In the genomic region with DNA sequence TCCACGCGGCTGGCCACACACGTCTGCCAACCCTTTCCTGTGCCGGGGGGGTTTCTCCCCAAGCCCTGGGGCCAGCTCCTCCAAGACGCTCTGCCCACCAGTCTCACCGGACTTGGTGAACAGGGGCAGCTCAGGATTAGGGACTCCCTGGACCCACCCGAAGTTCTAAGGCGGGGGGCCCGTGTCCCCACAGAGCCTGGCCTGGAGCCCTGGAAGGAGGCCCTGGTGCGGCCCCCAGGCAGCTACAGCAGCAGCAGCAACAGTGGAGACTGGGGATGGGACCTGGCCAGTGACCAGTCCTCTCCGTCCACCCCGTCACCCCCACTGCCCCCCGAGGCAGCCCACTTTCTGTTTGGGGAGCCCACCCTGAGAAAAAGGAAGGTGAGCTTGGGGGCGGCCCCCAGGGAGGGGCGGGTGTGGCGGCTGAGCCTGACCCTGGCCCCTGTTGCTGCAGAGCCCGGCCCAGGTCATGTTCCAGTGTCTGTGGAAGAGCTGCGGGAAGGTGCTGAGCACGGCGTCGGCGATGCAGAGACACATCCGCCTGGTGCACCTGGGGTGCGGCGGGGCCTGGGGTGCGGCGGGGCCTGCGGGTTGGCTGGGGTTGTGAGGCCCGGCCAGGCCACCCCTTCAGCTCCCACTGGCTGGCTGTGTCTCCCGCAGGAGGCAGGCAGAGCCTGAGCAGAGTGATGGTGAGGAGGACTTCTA, we compare ENCODE assay signal across 1 cellular context.
TF ChIP-seq lines count a peak whose summit lies in the region.

No MANE protein-coding gene starts in this region.

TF ChIP-seq in GM23338, 12 proteins besides CTCF, POLR2A, EP300 and RAD21 (continued from another document):
- TF ChIP-seq, protein P1, sequence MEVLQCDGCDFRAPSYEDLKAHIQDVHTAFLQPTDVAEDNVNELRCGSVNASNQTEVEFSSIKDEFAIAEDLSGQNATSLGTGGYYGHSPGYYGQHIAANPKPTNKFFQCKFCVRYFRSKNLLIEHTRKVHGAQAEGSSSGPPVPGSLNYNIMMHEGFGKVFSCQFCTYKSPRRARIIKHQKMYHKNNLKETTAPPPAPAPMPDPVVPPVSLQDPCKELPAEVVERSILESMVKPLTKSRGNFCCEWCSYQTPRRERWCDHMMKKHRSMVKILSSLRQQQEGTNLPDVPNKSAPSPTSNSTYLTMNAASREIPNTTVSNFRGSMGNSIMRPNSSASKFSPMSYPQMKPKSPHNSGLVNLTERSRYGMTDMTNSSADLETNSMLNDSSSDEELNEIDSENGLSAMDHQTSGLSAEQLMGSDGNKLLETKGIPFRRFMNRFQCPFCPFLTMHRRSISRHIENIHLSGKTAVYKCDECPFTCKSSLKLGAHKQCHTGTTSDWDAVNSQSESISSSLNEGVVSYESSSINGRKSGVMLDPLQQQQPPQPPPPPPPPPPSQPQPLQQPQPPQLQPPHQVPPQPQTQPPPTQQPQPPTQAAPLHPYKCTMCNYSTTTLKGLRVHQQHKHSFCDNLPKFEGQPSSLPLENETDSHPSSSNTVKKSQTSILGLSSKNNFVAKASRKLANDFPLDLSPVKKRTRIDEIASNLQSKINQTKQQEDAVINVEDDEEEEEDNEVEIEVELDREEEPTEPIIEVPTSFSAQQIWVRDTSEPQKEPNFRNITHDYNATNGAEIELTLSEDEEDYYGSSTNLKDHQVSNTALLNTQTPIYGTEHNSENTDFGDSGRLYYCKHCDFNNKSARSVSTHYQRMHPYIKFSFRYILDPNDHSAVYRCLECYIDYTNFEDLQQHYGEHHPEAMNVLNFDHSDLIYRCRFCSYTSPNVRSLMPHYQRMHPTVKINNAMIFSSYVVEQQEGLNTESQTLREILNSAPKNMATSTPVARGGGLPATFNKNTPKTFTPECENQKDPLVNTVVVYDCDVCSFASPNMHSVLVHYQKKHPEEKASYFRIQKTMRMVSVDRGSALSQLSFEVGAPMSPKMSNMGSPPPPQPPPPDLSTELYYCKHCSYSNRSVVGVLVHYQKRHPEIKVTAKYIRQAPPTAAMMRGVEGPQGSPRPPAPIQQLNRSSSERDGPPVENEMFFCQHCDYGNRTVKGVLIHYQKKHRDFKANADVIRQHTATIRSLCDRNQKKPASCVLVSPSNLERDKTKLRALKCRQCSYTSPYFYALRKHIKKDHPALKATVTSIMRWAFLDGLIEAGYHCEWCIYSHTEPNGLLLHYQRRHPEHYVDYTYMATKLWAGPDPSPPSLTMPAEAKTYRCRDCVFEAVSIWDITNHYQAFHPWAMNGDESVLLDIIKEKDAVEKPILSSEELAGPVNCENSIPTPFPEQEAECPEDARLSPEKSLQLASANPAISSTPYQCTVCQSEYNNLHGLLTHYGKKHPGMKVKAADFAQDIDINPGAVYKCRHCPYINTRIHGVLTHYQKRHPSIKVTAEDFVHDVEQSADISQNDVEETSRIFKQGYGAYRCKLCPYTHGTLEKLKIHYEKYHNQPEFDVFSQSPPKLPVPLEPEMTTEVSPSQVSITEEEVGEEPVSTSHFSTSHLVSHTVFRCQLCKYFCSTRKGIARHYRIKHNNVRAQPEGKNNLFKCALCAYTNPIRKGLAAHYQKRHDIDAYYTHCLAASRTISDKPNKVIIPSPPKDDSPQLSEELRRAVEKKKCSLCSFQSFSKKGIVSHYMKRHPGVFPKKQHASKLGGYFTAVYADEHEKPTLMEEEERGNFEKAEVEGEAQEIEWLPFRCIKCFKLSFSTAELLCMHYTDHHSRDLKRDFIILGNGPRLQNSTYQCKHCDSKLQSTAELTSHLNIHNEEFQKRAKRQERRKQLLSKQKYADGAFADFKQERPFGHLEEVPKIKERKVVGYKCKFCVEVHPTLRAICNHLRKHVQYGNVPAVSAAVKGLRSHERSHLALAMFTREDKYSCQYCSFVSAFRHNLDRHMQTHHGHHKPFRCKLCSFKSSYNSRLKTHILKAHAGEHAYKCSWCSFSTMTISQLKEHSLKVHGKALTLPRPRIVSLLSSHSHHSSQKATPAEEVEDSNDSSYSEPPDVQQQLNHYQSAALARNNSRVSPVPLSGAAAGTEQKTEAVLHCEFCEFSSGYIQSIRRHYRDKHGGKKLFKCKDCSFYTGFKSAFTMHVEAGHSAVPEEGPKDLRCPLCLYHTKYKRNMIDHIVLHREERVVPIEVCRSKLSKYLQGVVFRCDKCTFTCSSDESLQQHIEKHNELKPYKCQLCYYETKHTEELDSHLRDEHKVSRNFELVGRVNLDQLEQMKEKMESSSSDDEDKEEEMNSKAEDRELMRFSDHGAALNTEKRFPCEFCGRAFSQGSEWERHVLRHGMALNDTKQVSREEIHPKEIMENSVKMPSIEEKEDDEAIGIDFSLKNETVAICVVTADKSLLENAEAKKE (CRISPR knock-in tag; IDR thresholded peaks at IDR 0.05): no peak
- TF ChIP-seq, protein P2, sequence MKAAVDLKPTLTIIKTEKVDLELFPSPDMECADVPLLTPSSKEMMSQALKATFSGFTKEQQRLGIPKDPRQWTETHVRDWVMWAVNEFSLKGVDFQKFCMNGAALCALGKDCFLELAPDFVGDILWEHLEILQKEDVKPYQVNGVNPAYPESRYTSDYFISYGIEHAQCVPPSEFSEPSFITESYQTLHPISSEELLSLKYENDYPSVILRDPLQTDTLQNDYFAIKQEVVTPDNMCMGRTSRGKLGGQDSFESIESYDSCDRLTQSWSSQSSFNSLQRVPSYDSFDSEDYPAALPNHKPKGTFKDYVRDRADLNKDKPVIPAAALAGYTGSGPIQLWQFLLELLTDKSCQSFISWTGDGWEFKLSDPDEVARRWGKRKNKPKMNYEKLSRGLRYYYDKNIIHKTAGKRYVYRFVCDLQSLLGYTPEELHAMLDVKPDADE (IDR thresholded peaks at IDR 0.05): no peak
